Comparison of ENCODE assay signal across 8 cellular contexts in the genomic region with DNA sequence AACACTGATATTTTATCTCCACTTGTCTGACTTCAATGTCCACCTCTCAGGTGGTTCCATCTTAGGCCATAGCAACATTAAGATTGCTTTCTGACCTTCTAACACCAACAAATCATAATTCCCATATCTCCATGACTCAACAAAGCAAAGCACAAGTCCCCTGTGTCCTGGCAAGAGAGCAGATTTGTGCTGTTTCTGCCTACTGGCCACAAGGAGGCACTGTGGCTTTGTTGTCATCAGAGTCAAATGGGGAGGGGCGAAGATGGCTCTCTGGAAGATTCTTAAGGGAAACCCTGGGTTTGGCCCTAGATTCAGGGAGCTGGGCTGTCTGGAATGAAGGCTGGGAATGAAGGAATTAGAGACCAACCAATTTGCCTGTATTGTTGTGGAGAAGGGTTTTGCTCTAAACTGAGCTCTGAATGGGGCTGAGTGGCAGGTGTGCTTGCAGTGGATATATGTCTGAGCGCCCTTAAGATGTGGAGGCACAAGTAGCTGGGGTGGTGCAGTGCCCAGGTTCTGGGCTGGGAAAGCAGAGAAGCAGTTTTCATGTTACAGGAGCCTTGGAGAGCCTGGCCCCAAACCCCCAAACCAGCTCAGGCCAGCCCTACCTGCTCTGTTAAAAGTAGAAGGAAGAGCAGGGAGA.
DNase-seq lines count a peak whose midpoint lies in the region; ATAC-seq and TF ChIP-seq lines count a peak whose summit lies in the region.

No MANE protein-coding gene starts in this region.

- no peaks in the 10 kb centered on the region for H4K20me1 ChIP-seq in HCT116 (ENCODE audit: insufficient read depth)
- no peaks in the 10 kb centered on the region for H4K20me1 ChIP-seq in Loucy (ENCODE audit: insufficient read depth, low read length, poor library complexity, severe bottlenecking)

- no peaks in the 10 kb centered on the region for H3K9me3 Mint-ChIP-seq in activated CD8-positive, alpha-beta T cell treated with anti-CD3 and anti-CD28 coated beads for 36 hours
- peaks cover 2% of the 10 kb centered on the region for H3K9me3 Mint-ChIP-seq in glutamatergic neuron (ENCODE audit: unreplicated experiment)
- H3K9me3 Mint-ChIP-seq in stimulated activated memory B cell treated with anti-CD40 and anti-IgM and Interleukin-4, amounts not matched to agents 10 μg/mL and 1 μg/mL and 100 μg/mL, for 72 hours, result no peaks in the 10 kb centered on the region

- H3K27me3 ChIP-seq in HCT116 (ENCODE audit: insufficient read depth, low read length) (no peaks in the 10 kb centered on the region), Loucy (ENCODE audit: insufficient read depth, low read length, poor library complexity, severe bottlenecking) (no peaks in the 10 kb centered on the region)

- H3K27ac Mint-ChIP-seq in activated CD8-positive, alpha-beta T cell treated with anti-CD3 and anti-CD28 coated beads for 36 hours, result peak overlapping the region; percentile 12
- peak overlapping the region; percentile 31 for H3K27ac Mint-ChIP-seq in glutamatergic neuron (ENCODE audit: unreplicated experiment)
- H3K27ac Mint-ChIP-seq in stimulated activated memory B cell treated with anti-CD40 and anti-IgM and Interleukin-4, amounts not matched to agents 10 μg/mL and 1 μg/mL and 100 μg/mL, for 72 hours, result no peak overlapping the region

- no TSS peak for BruUV-seq in HCT116 (replicated peaks; lab: Mats Ljungman, UMichigan)

- H3K36me3 ChIP-seq in HCT116 (ENCODE audit: control insufficient read depth in 1 of 2, insufficient read depth in 2 of 2, low read length in 2 of 2), result no peaks in the 10 kb centered on the region
- no peaks in the 10 kb centered on the region for H3K36me3 ChIP-seq in Loucy (ENCODE audit: insufficient read depth, low read length)

- H3K27me3 Mint-ChIP-seq in activated CD8-positive, alpha-beta T cell treated with anti-CD3 and anti-CD28 coated beads for 36 hours, result no peaks in the 10 kb centered on the region
- no peaks in the 10 kb centered on the region for H3K27me3 Mint-ChIP-seq in glutamatergic neuron (ENCODE audit: unreplicated experiment)
- H3K27me3 Mint-ChIP-seq in stimulated activated memory B cell treated with anti-CD40 and anti-IgM and Interleukin-4, amounts not matched to agents 10 μg/mL and 1 μg/mL and 100 μg/mL, for 72 hours, result peaks cover 19% of the 10 kb centered on the region

- H2AFZ ChIP-seq in HCT116 (ENCODE audit: low read depth, low read length, poor library complexity, severe bottlenecking) (peak overlapping the region; percentile 94), Loucy (ENCODE audit: low read length) (peak overlapping the region; percentile 38)

- TF ChIP-seq CTCF in 22Rv1 (IDR thresholded peaks at IDR 0.05) (peak; percentile 89), GM10266 (IDR thresholded peaks at IDR 0.05; ENCODE audit: control insufficient read depth, insufficient read depth, low read depth, missing control alignments) (peak; percentile 80), HCT116 (IDR thresholded peaks at IDR 0.05 in 2 of 3, conservative IDR thresholded peaks at IDR 0.05 in 1 of 3; ENCODE audit: borderline replicate concordance in 1 of 3, insufficient read depth in 1 of 3, low read depth in 2 of 3, low read length in 2 of 3) (peak; percentile 69 to 94 (median 89); a peak in 5 of 6 replicates), Loucy (conservative IDR thresholded peaks at IDR 0.05; ENCODE audit: low read length) (peak; percentile 98), glutamatergic neuron (IDR thresholded peaks at IDR 0.05; ENCODE audit: partially characterized antibody, unreplicated experiment) (peak; percentile 73)
- TF ChIP-seq CTCF in activated CD8-positive, alpha-beta T cell treated with anti-CD3 and anti-CD28 coated beads for 36 hours (IDR thresholded peaks at IDR 0.05), result peak; percentile 76

- H3F3A ChIP-seq in Loucy (ENCODE audit: low read depth), result no peaks in the 10 kb centered on the region

- ATAC-seq in HCT116, result peak; percentile 96
- ATAC-seq in activated CD8-positive, alpha-beta T cell treated with anti-CD3 and anti-CD28 coated beads for 36 hours, result peak; percentile 84
- no peak for ATAC-seq in stimulated activated memory B cell treated with anti-CD40 and anti-IgM and Interleukin-4, amounts not matched to agents 10 μg/mL and 1 μg/mL and 100 μg/mL, for 72 hours

- H3K9ac ChIP-seq in HCT116 (ENCODE audit: low read length) (no peak overlapping the region), Loucy (ENCODE audit: low read depth, low read length, poor library complexity, severe bottlenecking) (peak overlapping the region; percentile 57)

- H3K27ac ChIP-seq in 22Rv1 (no peak overlapping the region), HCT116 (ENCODE audit: low read depth, low read length) (no peak overlapping the region)

- no peaks in the 10 kb centered on the region for H3K36me3 Mint-ChIP-seq in activated CD8-positive, alpha-beta T cell treated with anti-CD3 and anti-CD28 coated beads for 36 hours (ENCODE audit: low read depth)
- H3K36me3 Mint-ChIP-seq in glutamatergic neuron (ENCODE audit: unreplicated experiment), result no peaks in the 10 kb centered on the region
- no peaks in the 10 kb centered on the region for H3K36me3 Mint-ChIP-seq in stimulated activated memory B cell treated with anti-CD40 and anti-IgM and Interleukin-4, amounts not matched to agents 10 μg/mL and 1 μg/mL and 100 μg/mL, for 72 hours

- intact Hi-C loops in HCT116 (cut with micrococcal nuclease), result no loop called here
- intact Hi-C loops in activated CD8-positive, alpha-beta T cell treated with anti-CD3 and anti-CD28 coated beads for 36 hours (cut with micrococcal nuclease), result no loop called here

- TF ChIP-seq RAD21 in HCT116 (IDR thresholded peaks at IDR 0.05; ENCODE audit: low read depth), result peak; percentile 55

- H3K9me3 ChIP-seq in HCT116 (ENCODE audit: control insufficient read depth in 1 of 2, insufficient read depth in 1 of 2, low read depth in 1 of 2, low read length in 2 of 2), result no peaks in the 10 kb centered on the region
- no peaks in the 10 kb centered on the region for H3K9me3 ChIP-seq in Loucy (ENCODE audit: insufficient read depth, low read depth, low read length)

- POLR2A ChIA-PET in HCT116 (lab: Charles Lee), result no interaction called here
- POLR2A ChIA-PET in activated CD8-positive, alpha-beta T cell treated with anti-CD3 and anti-CD28 coated beads for 36 hours (lab: Charles Lee), result interaction anchor here (0.8 kb wide), 1 partner anchor 396 kb away, joined by 3 read pairs; no protein-coding TSS in a partner anchor

- RAD21 ChIA-PET in HCT116 (lab: Charles Lee; ENCODE audit: low non-redundant PET in 1 of 2, low total read pairs in 2 of 2, uncharacterized antibody in 2 of 2, unreplicated experiment in 2 of 2), result no interaction called here

- no peaks in the 10 kb centered on the region for H3K9me2 ChIP-seq in HCT116 (ENCODE audit: insufficient read depth)
- no peaks in the 10 kb centered on the region for H3K9me2 ChIP-seq in Loucy (replicated peaks; ENCODE audit: low read depth, low read length)

- H3K4me3 Mint-ChIP-seq in activated CD8-positive, alpha-beta T cell treated with anti-CD3 and anti-CD28 coated beads for 36 hours, result no peak overlapping the region
- H3K4me3 Mint-ChIP-seq in glutamatergic neuron (ENCODE audit: unreplicated experiment), result no peak overlapping the region
- no peak overlapping the region for H3K4me3 Mint-ChIP-seq in stimulated activated memory B cell treated with anti-CD40 and anti-IgM and Interleukin-4, amounts not matched to agents 10 μg/mL and 1 μg/mL and 100 μg/mL, for 72 hours

- no peak for TF ChIP-seq POLR2A in HCT116 (IDR thresholded peaks at IDR 0.05; ENCODE audit: borderline replicate concordance, extremely low read depth, insufficient read depth, insufficient read length)

- H3K79me2 ChIP-seq in HCT116 (ENCODE audit: insufficient read depth, low read length), result no peaks in the 10 kb centered on the region
- no peaks in the 10 kb centered on the region for H3K79me2 ChIP-seq in Loucy (ENCODE audit: insufficient read depth, low read length)

- H3K4me1 Mint-ChIP-seq in activated CD8-positive, alpha-beta T cell treated with anti-CD3 and anti-CD28 coated beads for 36 hours (ENCODE audit: low read depth), result peaks cover 6% of the 10 kb centered on the region
- H3K4me1 Mint-ChIP-seq in glutamatergic neuron (ENCODE audit: low read depth, unreplicated experiment), result peaks cover 4% of the 10 kb centered on the region
- H3K4me1 Mint-ChIP-seq in stimulated activated memory B cell treated with anti-CD40 and anti-IgM and Interleukin-4, amounts not matched to agents 10 μg/mL and 1 μg/mL and 100 μg/mL, for 72 hours, result no peaks in the 10 kb centered on the region

- H3K4me1 ChIP-seq in HCT116 (ENCODE audit: control insufficient read depth in 1 of 2, insufficient read depth in 2 of 2, low read length in 2 of 2), result peaks cover 0 to 12% of the 10 kb centered on the region in 2 experiments; a peak in 2 of 4 replicates
- H3K4me1 ChIP-seq in Loucy (ENCODE audit: insufficient read depth, low read length, poor library complexity, severe bottlenecking), result peaks cover 65% of the 10 kb centered on the region

- CTCF ChIA-PET in HCT116 (lab: Charles Lee), result interaction anchor here (0.6 to 1.7 kb wide), 10 partner anchors 11 to 107 kb away, joined by 3 to 6 read pairs (median 4); no protein-coding TSS in a partner anchor
- CTCF ChIA-PET in activated CD8-positive, alpha-beta T cell treated with anti-CD3 and anti-CD28 coated beads for 36 hours (lab: Charles Lee), result interaction anchor here (0.8 to 2.0 kb wide), 27 partner anchors 9 to 802 kb away, joined by 3 to 15 read pairs (median 4); no protein-coding TSS in a partner anchor

- DNase-seq in GM10266 (ENCODE audit: extremely low spot score) (peak; percentile 51), HCT116 (ENCODE audit: low read depth, low spot score) (peak; percentile 69), glutamatergic neuron (peak; percentile 42)
- peak; percentile 58 for DNase-seq in activated CD8-positive, alpha-beta T cell treated with anti-CD3 and anti-CD28 coated beads for 36 hours
- DNase-seq in stimulated activated CD4-positive, alpha-beta T cell treated with anti-CD3 and anti-CD28 coated beads, Interleukin-2, amount 100 ng/mL, for 4 hours (ENCODE audit: low read depth), result peak; percentile 32

- no peak overlapping the region for H3K4me2 ChIP-seq in HCT116 (ENCODE audit: low read length)
- peak overlapping the region; percentile 11 for H3K4me2 ChIP-seq in Loucy (ENCODE audit: low read depth, low read length, poor library complexity, severe bottlenecking)

- H3K4me3 ChIP-seq in HCT116 (replicated peaks in 1 of 2; ENCODE audit: low read depth in 1 of 2, low read length in 2 of 2), result no peak overlapping the region
- H3K4me3 ChIP-seq in Loucy (ENCODE audit: low read length, poor library complexity, severe bottlenecking), result no peak overlapping the region

TF ChIP-seq in HCT116, 20 proteins besides CTCF, POLR2A, EP300 and RAD21 (continues in another document):
- TF ChIP-seq TCF7L2 (IDR thresholded peaks at IDR 0.05; ENCODE audit: borderline replicate concordance, extremely low read depth, insufficient read depth, insufficient read length) (no peak), EZH2 (IDR thresholded peaks at IDR 0.05) (no peak), EZH2phosphoT487 (IDR thresholded peaks at IDR 0.05; ENCODE audit: borderline replicate concordance) (no peak), CEBPB (IDR thresholded peaks at IDR 0.05; ENCODE audit: low read depth) (no peak), POLR2AphosphoS5 (IDR thresholded peaks at IDR 0.05; ENCODE audit: low read depth, low read length) (no peak), CBX3 (IDR thresholded peaks at IDR 0.05; ENCODE audit: low read depth) (peak; percentile 60; the same call in 1 of the 2 replicates)
